In the genomic region with DNA sequence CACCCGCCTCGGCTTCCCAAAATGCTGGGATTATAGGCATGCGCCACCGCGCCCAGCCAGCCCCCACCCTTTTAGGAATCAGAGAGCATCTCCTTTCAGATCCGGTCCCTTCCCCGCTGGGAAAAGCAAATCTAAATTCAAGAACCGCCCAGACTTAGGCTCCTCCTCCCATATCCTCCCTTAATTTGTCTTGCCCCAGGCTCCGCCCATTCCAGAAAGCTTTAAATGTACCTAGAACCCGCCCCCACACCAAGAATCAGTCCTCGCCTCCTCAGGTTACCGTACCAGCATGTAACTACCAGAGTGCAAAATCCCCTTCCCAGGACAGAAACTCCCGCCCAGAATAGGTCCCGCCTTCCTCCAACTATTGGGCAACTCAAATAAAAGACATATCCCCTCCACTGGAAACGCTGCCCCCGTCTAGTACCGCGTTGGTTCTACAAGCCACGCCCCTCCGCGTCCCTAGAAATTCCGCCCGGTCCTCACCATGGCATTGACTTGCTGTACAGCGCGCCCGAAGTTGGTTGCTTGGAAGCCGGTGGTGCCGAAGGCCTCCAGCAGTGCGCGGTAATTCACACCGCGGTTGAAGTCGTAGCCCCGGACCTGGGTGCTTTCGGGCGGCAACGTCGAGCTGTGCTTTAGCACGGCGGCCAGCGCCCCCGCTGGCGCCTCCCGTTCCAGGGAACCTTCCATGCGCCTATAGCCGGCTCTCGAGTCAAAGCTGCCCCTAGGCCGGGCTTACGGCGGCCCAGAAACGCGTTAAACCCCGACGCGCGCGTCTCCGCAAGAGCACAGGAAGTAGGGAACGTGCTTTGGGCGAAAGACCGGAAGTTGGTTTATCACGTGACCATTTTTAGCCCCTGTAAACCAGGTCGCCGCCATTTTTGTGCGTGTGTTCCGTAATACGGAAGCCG, we compare ENCODE assay signal across 8 cellular contexts. TPM values are rescaled to one million over a fixed set of nuclear protein-coding genes. Genes with fewer than 3 reads are reported as not detected.
A peak's percentile ranks its signal among the peaks of the same experiment; 100 is the strongest.
DNase-seq lines count a peak whose midpoint lies in the region; ATAC-seq and TF ChIP-seq lines count a peak whose summit lies in the region.

Gene DHPS, minus strand, starts transcription at position 807 of the 914 bp plus-strand sequence. Its CDS starts 114 bp downstream, at position 693.

- H3K79me2 ChIP-seq in DND-41 (ENCODE audit: insufficient read depth, low read length) (peaks cover 28% of the 10 kb centered on the region), GM23248 (ENCODE audit: insufficient read depth) (peaks cover 16% of the 10 kb centered on the region), fibroblast of lung (ENCODE audit: control insufficient read depth, insufficient read depth, low read length) (peaks cover 10% of the 10 kb centered on the region)

- H3K9ac ChIP-seq in DND-41 (ENCODE audit: low read depth, low read length) (peak within 1 kb of the TSS; percentile 95), GM23248 (peak within 1 kb of the TSS; percentile 93), fibroblast of lung (ENCODE audit: insufficient read depth, low read length) (peak within 1 kb of the TSS; percentile 95)

- H3K4me1 Mint-ChIP-seq in naive thymus-derived CD4-positive, alpha-beta T cell: peaks cover 17 to 34% (median 26%) of the 10 kb centered on the region in 7 donors
- H3K4me1 Mint-ChIP-seq in stimulated activated naive B cell treated with anti-CD40 and anti-IgM and Interleukin-4, amounts not matched to agents 10 μg/mL and 1 μg/mL and 100 μg/mL, for 72 hours: peaks cover 27 to 32% of the 10 kb centered on the region in 2 donors

- WGBS in GM23248 (ENCODE audit: low coverage in 1 of 2, low lambda C conversion rate in 2 of 2, missing lambda C conversion rate in 2 of 2), 2 experiments: 0 to 1% methylated on average over 62 to 68 of the region's 68 CpGs

- peak within 1 kb of the TSS; percentile 82 for H2AFZ ChIP-seq in DND-41 (ENCODE audit: low read depth, low read length)
- H2AFZ ChIP-seq in GM23248: peak within 1 kb of the TSS; percentile 89
- peak within 1 kb of the TSS; percentile 79 for H2AFZ ChIP-seq in fibroblast of lung (ENCODE audit: low read length)

- H3K4me1 ChIP-seq in DND-41 (ENCODE audit: insufficient read depth, low read length): peaks cover 26% of the 10 kb centered on the region
- H3K4me1 ChIP-seq in GM23248 (ENCODE audit: insufficient read depth): no peaks in the 10 kb centered on the region
- no peaks in the 10 kb centered on the region for H3K4me1 ChIP-seq in fibroblast of lung (ENCODE audit: control insufficient read depth, extremely low read depth, insufficient read depth, low read length)
- peaks cover 6 to 19% of the 10 kb centered on the region in 2 donors for H3K4me1 ChIP-seq in naive thymus-derived CD4-positive, alpha-beta T cell (ENCODE audit: control insufficient read depth in 2 of 2, insufficient read depth in 2 of 2, low read length in 2 of 2)

- in situ Hi-C loops in GM23248 (cut with MboI): no loop called here

- no peaks in the 10 kb centered on the region for H3K9me2 ChIP-seq in GM23248 (ENCODE audit: insufficient read depth)

- peak within 1 kb of the TSS; percentile 86 to 98 (median 94) for H3K27ac Mint-ChIP-seq in naive thymus-derived CD4-positive, alpha-beta T cell
- H3K27ac Mint-ChIP-seq in stimulated activated naive B cell treated with anti-CD40 and anti-IgM and Interleukin-4, amounts not matched to agents 10 μg/mL and 1 μg/mL and 100 μg/mL, for 72 hours: peak within 1 kb of the TSS; percentile 97

- intact Hi-C loops in naive thymus-derived CD4-positive, alpha-beta T cell (cut with micrococcal nuclease): loop anchor here (1.0 to 10.0 kb wide), 11 partner anchors 12 to 1157 kb away; partner anchors contain the start of genes FBXW9 (in 2 of the 2), ZNF490 (in 2 of the 2), ZNF791 (in 2 of the 2) and ECSIT (in 1 of the 2)

- H3K27me3 ChIP-seq in DND-41 (ENCODE audit: insufficient read depth, low read length, poor library complexity): no peaks in the 10 kb centered on the region
- H3K27me3 ChIP-seq in GM23248 (replicated peaks; ENCODE audit: insufficient read depth): no peaks in the 10 kb centered on the region
- H3K27me3 ChIP-seq in fibroblast of lung (ENCODE audit: control insufficient read depth, insufficient read depth, low read length): no peaks in the 10 kb centered on the region
- H3K27me3 ChIP-seq in naive thymus-derived CD4-positive, alpha-beta T cell (ENCODE audit: control insufficient read depth in 2 of 2, insufficient read depth in 2 of 2, low read length in 2 of 2): no peaks in the 10 kb centered on the region

- peak within 1 kb of the TSS; percentile 79 for H3K4me2 ChIP-seq in DND-41 (ENCODE audit: insufficient read depth, low read length)
- peak within 1 kb of the TSS; percentile 79 for H3K4me2 ChIP-seq in GM23248 (ENCODE audit: unreplicated experiment)
- peak within 1 kb of the TSS; percentile 88 for H3K4me2 ChIP-seq in fibroblast of lung (ENCODE audit: extremely low read depth, insufficient read depth, low read length)

- H3K36me3 ChIP-seq in DND-41 (ENCODE audit: insufficient read depth, low read length) (peaks cover 35% of the 10 kb centered on the region), GM23248 (ENCODE audit: low read depth) (peaks cover 15% of the 10 kb centered on the region; the same call in 1 of the 2 replicates), fibroblast of lung (ENCODE audit: control insufficient read depth, insufficient read depth, low read length) (peaks cover 14% of the 10 kb centered on the region)
- H3K36me3 ChIP-seq in naive thymus-derived CD4-positive, alpha-beta T cell (ENCODE audit: control insufficient read depth in 2 of 3, insufficient read depth in 3 of 3, low read length in 3 of 3): peaks cover 12 to 42% (median 19%) of the 10 kb centered on the region in 3 experiments

- no peaks in the 10 kb centered on the region for H3K27me3 Mint-ChIP-seq in naive thymus-derived CD4-positive, alpha-beta T cell
- H3K27me3 Mint-ChIP-seq in stimulated activated naive B cell treated with anti-CD40 and anti-IgM and Interleukin-4, amounts not matched to agents 10 μg/mL and 1 μg/mL and 100 μg/mL, for 72 hours: no peaks in the 10 kb centered on the region

- ATAC-seq in DND-41 (ENCODE audit: insufficient read depth, low read depth): peak; percentile 88
- ATAC-seq in naive thymus-derived CD4-positive, alpha-beta T cell: peak; percentile 85
- ATAC-seq in stimulated activated naive B cell treated with anti-CD40 and anti-IgM and Interleukin-4, amounts not matched to agents 10 μg/mL and 1 μg/mL and 100 μg/mL, for 72 hours (replicated peaks): peak; percentile 86

- H4K20me1 ChIP-seq in DND-41 (ENCODE audit: insufficient read depth, low read length) (peaks cover 21% of the 10 kb centered on the region), GM23248 (ENCODE audit: insufficient read depth) (no peaks in the 10 kb centered on the region), fibroblast of lung (ENCODE audit: control insufficient read depth, extremely low read depth, insufficient read depth, low read length) (no peaks in the 10 kb centered on the region)

- H3K9me3 ChIP-seq in DND-41 (ENCODE audit: insufficient read depth, low read length, severe bottlenecking) (no peaks in the 10 kb centered on the region), GM23248 (ENCODE audit: low read depth) (no peaks in the 10 kb centered on the region), fibroblast of lung (ENCODE audit: control insufficient read depth, insufficient read depth, low read depth, low read length) (no peaks in the 10 kb centered on the region)
- H3K9me3 ChIP-seq in naive thymus-derived CD4-positive, alpha-beta T cell (ENCODE audit: control insufficient read depth in 2 of 3, low read length in 3 of 3): no peaks in the 10 kb centered on the region

- peak within 1 kb of the TSS; percentile 92 to 99 (median 96) for H3K4me3 Mint-ChIP-seq in naive thymus-derived CD4-positive, alpha-beta T cell
- H3K4me3 Mint-ChIP-seq in stimulated activated naive B cell treated with anti-CD40 and anti-IgM and Interleukin-4, amounts not matched to agents 10 μg/mL and 1 μg/mL and 100 μg/mL, for 72 hours: peak within 1 kb of the TSS; percentile 96 to 97

- CTCF ChIA-PET in naive thymus-derived CD4-positive, alpha-beta T cell (lab: Charles Lee): interaction anchor here (0.7 to 0.9 kb wide), 3 partner anchors 9 to 41 kb away, joined by 3 read pairs; no protein-coding TSS in a partner anchor

- peaks cover 0 to 26% (median 18%) of the 10 kb centered on the region in 5 donors for H3K36me3 Mint-ChIP-seq in naive thymus-derived CD4-positive, alpha-beta T cell
- peaks cover 24 to 31% of the 10 kb centered on the region in 2 donors for H3K36me3 Mint-ChIP-seq in stimulated activated naive B cell treated with anti-CD40 and anti-IgM and Interleukin-4, amounts not matched to agents 10 μg/mL and 1 μg/mL and 100 μg/mL, for 72 hours

- POLR2A ChIA-PET in naive thymus-derived CD4-positive, alpha-beta T cell (lab: Charles Lee): interaction anchor here (0.6 to 3.3 kb wide), 23 partner anchors 9 to 1746 kb away, joined by 3 to 19 read pairs (median 4); partner anchors contain the start of genes FBXW9, GCDH, GET3 and MAN2B1

- peaks cover 5% of the 10 kb centered on the region; the same call in 1 of the 2 replicates for H3F3A ChIP-seq in GM23248 (ENCODE audit: insufficient read depth)

- DNase-seq in DND-41 (peak; percentile 96), GM23248 (peak; percentile 99), LHCN-M2 (ENCODE audit: low read depth) (peak; percentile 97), RPMI8226 (peak; percentile 98), fibroblast of lung (ENCODE audit: low read depth in 2 of 2) (peak; percentile 98 to 99)
- peak; percentile 77 to 80 for DNase-seq in activated T-helper 1 cell treated with anti-CD3 and anti-CD28 coated beads, Interleukin-2, amount 50 U/mL, for 16 hours (ENCODE audit: low read depth in 1 of 2, low spot score in 1 of 2)
- DNase-seq in naive thymus-derived CD4-positive, alpha-beta T cell: peak; percentile 58 to 95 (median 93)
- peak; percentile 90 for DNase-seq in stimulated activated naive B cell treated with anti-CD40 and anti-IgM and Interleukin-4, amounts not matched to agents 10 μg/mL and 1 μg/mL and 100 μg/mL, for 72 hours

- H3K4me3 ChIP-seq in DND-41 (ENCODE audit: low read depth in 1 of 2, low read length in 2 of 2) (peak within 1 kb of the TSS; percentile 39 to 77; a peak in 3 of 4 replicates), GM23248 (peak within 1 kb of the TSS; percentile 84), fibroblast of lung (replicated peaks in 1 of 4; ENCODE audit: control extremely low read depth in 1 of 4, insufficient read depth in 1 of 4, low read depth in 3 of 4, low read length in 4 of 4) (peak within 1 kb of the TSS; percentile 84 to 99 (median 94))
- peak within 1 kb of the TSS; percentile 100 for H3K4me3 ChIP-seq in naive thymus-derived CD4-positive, alpha-beta T cell (ENCODE audit: low read length)

- H3K27ac ChIP-seq in DND-41 (ENCODE audit: low read length) (peak within 1 kb of the TSS; percentile 95), GM23248 (peak within 1 kb of the TSS; percentile 92), fibroblast of lung (ENCODE audit: insufficient read depth, low read length) (peak within 1 kb of the TSS; percentile 98)
- H3K27ac ChIP-seq in naive thymus-derived CD4-positive, alpha-beta T cell (ENCODE audit: low read depth, low read length): peak within 1 kb of the TSS; percentile 95

- peaks cover 0 to 9% (median 0%) of the 10 kb centered on the region in 11 donors for H3K9me3 Mint-ChIP-seq in naive thymus-derived CD4-positive, alpha-beta T cell
- no peaks in the 10 kb centered on the region for H3K9me3 Mint-ChIP-seq in stimulated activated naive B cell treated with anti-CD40 and anti-IgM and Interleukin-4, amounts not matched to agents 10 μg/mL and 1 μg/mL and 100 μg/mL, for 72 hours

- TF ChIP-seq CTCF in DND-41 (IDR thresholded peaks at IDR 0.05; ENCODE audit: borderline replicate concordance, extremely low read depth, low read length, poor library complexity, severe bottlenecking) (no peak), fibroblast of lung (conservative IDR thresholded peaks at IDR 0.05 in 1 of 2, IDR thresholded peaks at IDR 0.05 in 1 of 2; ENCODE audit: low read depth in 1 of 2, low read length in 2 of 2) (no peak)

RNA-seq across cellular contexts. Expression of gene DHPS, which starts in this region (rescaled TPM):
- total RNA-seq in GM23248 (2014; rRNA removed; shearing (Covaris generic)): 68.4 and 104 TPM in 2 replicates
- 50.9 and 56.0 TPM in 2 replicates for polyA plus RNA-seq in GM23248 (2016; fragmentation: Nextera tagmentation; extraction: Ambion mirVana)
- 106 and 109 TPM in 2 replicates for total RNA-seq in LHCN-M2 (2014; rRNA removed)
- 66.0 TPM for polyA plus RNA-seq in LHCN-M2 (2012)
- 56.5 and 60.4 TPM in 2 replicates for total RNA-seq in fibroblast of lung
- polyA plus RNA-seq in fibroblast of lung: 43.2 and 52.2 TPM in 2 replicates
- polyA plus RNA-seq in fibroblast of lung (2012): 41.3 and 53.9 TPM in 2 replicates
- polyA minus RNA-seq in fibroblast of lung (ENCODE audit: low replicate concordance): 61.2 and 81.9 TPM in 2 replicates
- 100 to 1,000 TPM; 125 to 223 (median 174) TPM for total RNA-seq in naive thymus-derived CD4-positive, alpha-beta T cell
- 100 to 1,000 TPM; 113 to 124 TPM for polyA plus RNA-seq in naive thymus-derived CD4-positive, alpha-beta T cell

Comparison
In these comparisons a context has a peak if more than half of its experiments do, and no peak if none do; other contexts are left out.
1. Peak in every context shown above with its lines: DNase-seq, ATAC-seq, H3K4me3 ChIP-seq and H3K27ac ChIP-seq.